Comparison of ENCODE assay signal across 7 cellular contexts in genomic region chr20:35952480-35953410, GRCh38. TPM values are rescaled to one million over a fixed set of nuclear protein-coding genes. Genes with fewer than 3 reads are reported as not detected.
DNase-seq lines count a peak whose midpoint lies in the region; ATAC-seq and TF ChIP-seq lines count a peak whose summit lies in the region.

No MANE protein-coding gene starts in this region.

- no peaks in the 10 kb centered on the region for H3K27me3 ChIP-seq in body of pancreas
- no peaks in the 10 kb centered on the region for H3K27me3 ChIP-seq in right lobe of liver

- H3K36me3 ChIP-seq in body of pancreas (replicated peaks in 1 of 2; ENCODE audit: insufficient read depth in 1 of 2, low read depth in 2 of 2) (no peaks in the 10 kb centered on the region), right lobe of liver (no peaks in the 10 kb centered on the region)

- H3K27ac Mint-ChIP-seq in type B pancreatic cell: peak overlapping the region; percentile 99

- no peak for ATAC-seq in body of pancreas
- no peak for ATAC-seq in right lobe of liver
- ATAC-seq in GM21723 (IDR thresholded peaks at IDR 0.05; ENCODE audit: unreplicated experiment): no peak

- H3K4me1 ChIP-seq in body of pancreas: peaks cover 29% of the 10 kb centered on the region
- H3K4me1 ChIP-seq in right lobe of liver: peaks cover 0 to 24% (median 2%) of the 10 kb centered on the region in 4 donors

- WGBS in body of pancreas, 2 donors: 20 to 27% methylated on average over 7 of the region's 7 CpGs
- WGBS in right lobe of liver (ENCODE audit: insufficient coverage, low coverage, low lambda C conversion rate, missing lambda C conversion rate): 28% methylated on average over 6 of the region's 7 CpGs

- H3K9me3 ChIP-seq in body of pancreas: no peaks in the 10 kb centered on the region
- no peaks in the 10 kb centered on the region for H3K9me3 ChIP-seq in right lobe of liver

- H3K27ac ChIP-seq in body of pancreas (peak overlapping the region; percentile 96 to 99 (median 98)), right lobe of liver (peak overlapping the region; percentile 97 to 99 (median 99))

- H3K9me3 Mint-ChIP-seq in type B pancreatic cell: peaks cover 5% of the 10 kb centered on the region

- H3K4me1 Mint-ChIP-seq in type B pancreatic cell (ENCODE audit: unreplicated experiment): peaks cover 9% of the 10 kb centered on the region

- H3K4me3 Mint-ChIP-seq in type B pancreatic cell: peak overlapping the region; percentile 100

- H3K36me3 Mint-ChIP-seq in type B pancreatic cell: peaks cover 17% of the 10 kb centered on the region

- H3K27me3 Mint-ChIP-seq in type B pancreatic cell: no peaks in the 10 kb centered on the region

- TF ChIP-seq CTCF in GM12864 (IDR thresholded peaks at IDR 0.05; ENCODE audit: low read depth, low read length, missing control alignments): no peak
- TF ChIP-seq CTCF in body of pancreas (IDR thresholded peaks at IDR 0.05): no peak
- TF ChIP-seq CTCF in right lobe of liver (IDR thresholded peaks at IDR 0.05): no peak
- TF ChIP-seq CTCF in type B pancreatic cell (conservative IDR thresholded peaks at IDR 0.05): no peak

- H3K4me3 ChIP-seq in GM12864 (ENCODE audit: low read depth, low read length) (peak overlapping the region; percentile 81), body of pancreas (peak overlapping the region; percentile 87 to 100), right lobe of liver (peak overlapping the region; percentile 96 to 99 (median 97))

- TF ChIP-seq POLR2A in body of pancreas (IDR thresholded peaks at IDR 0.05): peak in 1 of 3 donors; percentile 8
- no peak for TF ChIP-seq POLR2A in right lobe of liver (IDR thresholded peaks at IDR 0.05)

- DNase-seq in GM12864 (ENCODE audit: low read depth) (no peak), NCI-H446 treated with DMSO at 0.1 percent for 48 hours (lab: John Stamatoyannopoulos, UW) (peak; percentile 32), body of pancreas (peak in 1 of 4 donors; percentile 24), right lobe of liver (no peak), type B pancreatic cell (ENCODE audit: extremely low spot score, unreplicated experiment) (no peak), A172 (ENCODE audit: low spot score) (no peak)

- intact Hi-C loops in body of pancreas (cut with DNase I) (no loop called here), right lobe of liver (cut with DNase I) (no loop called here)

RNA-seq across cellular contexts. Expression of gene SCAND1, which starts 1.6 kb away (rescaled TPM):
- total RNA-seq in body of pancreas: 100 to 1,000 TPM in 1 of 2 donors, 10 to 100 TPM in 1; 63.0 to 192 TPM
- 100 to 1,000 TPM in 2 of 6 experiments, 10 to 100 TPM in 4; 35.5 to 106 (median 43.8) TPM for total RNA-seq in right lobe of liver
- total RNA-seq in type B pancreatic cell (ENCODE audit: low replicate concordance): 71.6 and 76.3 TPM in 2 replicates
- total RNA-seq in A172 (2014; rRNA removed; shearing (Covaris generic)): 123 and 140 TPM in 2 replicates

RNA-seq across cellular contexts. Expression of gene CNBD2, which starts 15.6 kb away (rescaled TPM):
- total RNA-seq in body of pancreas (10 to 100 TPM in 1 of 2 donors, 1 to 10 TPM in 1; 8.0 to 23.4 TPM), right lobe of liver (1 to 10 TPM; 1.6 to 2.2 (median 1.9) TPM), type B pancreatic cell (ENCODE audit: low replicate concordance) (5.7 and 7.4 TPM in 2 replicates)
- total RNA-seq in A172 (2014; rRNA removed; shearing (Covaris generic)): 5.8 and 12.4 TPM in 2 replicates
